In the genomic region with DNA sequence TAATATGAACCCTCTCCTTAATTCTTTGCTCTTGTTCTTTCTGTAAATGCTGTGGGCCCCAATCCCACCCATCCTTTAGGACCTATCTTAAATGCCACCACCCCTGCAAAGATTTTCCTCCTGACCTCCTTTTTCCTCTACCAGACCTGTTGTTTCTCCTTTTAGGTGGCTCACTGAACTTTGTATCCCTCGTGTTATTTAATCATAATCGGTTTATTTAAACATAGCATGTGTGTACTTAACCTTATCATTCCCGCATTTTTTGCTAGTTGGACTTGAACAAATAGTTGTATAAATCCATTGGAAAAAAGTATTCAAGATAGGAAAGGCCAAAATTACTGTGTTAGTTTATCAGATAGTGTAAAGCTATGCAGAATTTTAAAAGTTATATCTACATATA, we compare ENCODE assay signal across 8 cellular contexts. TPM values are rescaled to one million over a fixed set of nuclear protein-coding genes. Genes with fewer than 3 reads are reported as not detected.
DNase-seq lines count a peak whose midpoint lies in the region; ATAC-seq, FAIRE-seq and TF ChIP-seq lines count a peak whose summit lies in the region.

No MANE protein-coding gene starts in this region.

- BruUV-seq in K562 (replicated peaks; lab: Mats Ljungman, UMichigan) = no TSS peak

- H3K27me3 ChIP-seq in K562 (ENCODE audit: control insufficient read depth in 2 of 2, insufficient read depth in 2 of 2, low read length in 2 of 2) (no peaks in the 10 kb centered on the region), transverse colon (no peaks in the 10 kb centered on the region)

- peak overlapping the region; percentile 71 for H3K4me3 Mint-ChIP-seq in activated naive CD4-positive, alpha-beta T cell treated with anti-CD3 and anti-CD28 coated beads for 36 hours
- peak overlapping the region; percentile 72 for H3K4me3 Mint-ChIP-seq in mesothelial cell of epicardium

- in situ Hi-C loops in K562 (cut with MboI) (no loop called here), transverse colon (cut with MboI; ENCODE audit: low pct_ligation_motif_present in 1 of 4, low pct_unique_long_range_greater_than_20kb in 1 of 4, low sequenced_read_pairs in 3 of 4) (no loop called here)

- no peaks in the 10 kb centered on the region for H3K27me3 Mint-ChIP-seq in activated naive CD4-positive, alpha-beta T cell treated with anti-CD3 and anti-CD28 coated beads for 36 hours (ENCODE audit: low read depth)
- no peaks in the 10 kb centered on the region for H3K27me3 Mint-ChIP-seq in mesothelial cell of epicardium (ENCODE audit: low read depth)

- POLR2A ChIA-PET in K562 (lab: Yijun Ruan, JAX) = interaction anchor here (0.6 to 2.2 kb wide), 3 partner anchors 20 to 360 kb away, joined by 3 to 16 read pairs (median 9); no protein-coding TSS in a partner anchor

- H3K27ac ChIP-seq in K562 (ENCODE audit: extremely low read depth, low read depth, low read length) (peak overlapping the region; percentile 74; the same call in 1 of the 3 replicates), transverse colon (peak overlapping the region; percentile 96 to 100 (median 99))

- 67% methylated on average over 3 of the region's 3 CpGs for WGBS in K562 (ENCODE audit: insufficient coverage, low coverage, missing lambda C conversion rate)
- 29 to 36% methylated on average over 3 of the region's 3 CpGs for WGBS in transverse colon (ENCODE audit: low coverage in 1 of 2), 2 donors

- H4K20me1 ChIP-seq in K562 (replicated peaks; ENCODE audit: control insufficient read depth, insufficient read depth, low read length) = peaks cover 6% of the 10 kb centered on the region; the same call in 1 of the 2 replicates

- no peaks in the 10 kb centered on the region for H3K9me3 ChIP-seq in K562 (replicated peaks; ENCODE audit: control insufficient read depth, insufficient read depth, low read depth, low read length)
- H3K9me3 ChIP-seq in transverse colon = no peaks in the 10 kb centered on the region

- peak overlapping the region; percentile 80 for H3K27ac Mint-ChIP-seq in activated naive CD4-positive, alpha-beta T cell treated with anti-CD3 and anti-CD28 coated beads for 36 hours
- H3K27ac Mint-ChIP-seq in mesothelial cell of epicardium = peak overlapping the region; percentile 98

- 0 out of 2 replicates have a peak overlapping the region, but pooled peaks have one; percentile 69 for H3K4me2 ChIP-seq in K562 (ENCODE audit: insufficient read depth, low read length)

- TF ChIP-seq CTCF in K562 (IDR thresholded peaks at IDR 0.05 in 2 of 3, conservative IDR thresholded peaks at IDR 0.05 in 1 of 3; ENCODE audit: insufficient read depth in 2 of 3, low read depth in 1 of 3, low read length in 3 of 3) (no peak), mesothelial cell of epicardium (IDR thresholded peaks at IDR 0.05; ENCODE audit: unreplicated experiment) (no peak), transverse colon (IDR thresholded peaks at IDR 0.05) (no peak)

- H3K9me3 Mint-ChIP-seq in activated naive CD4-positive, alpha-beta T cell treated with anti-CD3 and anti-CD28 coated beads for 36 hours = no peaks in the 10 kb centered on the region
- no peaks in the 10 kb centered on the region for H3K9me3 Mint-ChIP-seq in mesothelial cell of epicardium

- TF ChIP-seq RAD21 in K562 (CRISPR knock-in tag; conservative IDR thresholded peaks at IDR 0.05 in 1 of 2, IDR thresholded peaks at IDR 0.05 in 1 of 2) = no peak

- intact Hi-C loops in activated naive CD4-positive, alpha-beta T cell treated with anti-CD3 and anti-CD28 coated beads for 36 hours (cut with micrococcal nuclease) = no loop called here
- intact Hi-C loops in K562 (cut with micrococcal nuclease) = no loop called here
- intact Hi-C loops in transverse colon (cut with DNase I; ENCODE audit: low total_unique reads) = no loop called here

- H2AFZ ChIP-seq in K562 (ENCODE audit: low read depth, low read length) = peak overlapping the region; percentile 90

- peaks cover 17% of the 10 kb centered on the region for H3K36me3 ChIP-seq in K562 (ENCODE audit: control insufficient read depth, insufficient read depth, low read length)
- H3K36me3 ChIP-seq in transverse colon = peaks cover 0 to 12% (median 4%) of the 10 kb centered on the region in 4 donors

- no peak for TF ChIP-seq POLR2A in K562 (conservative IDR thresholded peaks at IDR 0.05)
- no peak for TF ChIP-seq POLR2A in transverse colon (IDR thresholded peaks at IDR 0.05)
- no peak for TF ChIP-seq POLR2A in GM12892 (IDR thresholded peaks at IDR 0.05; ENCODE audit: low read depth, low read length)

- CTCF ChIA-PET in activated naive CD4-positive, alpha-beta T cell treated with anti-CD3 and anti-CD28 coated beads for 36 hours (lab: Charles Lee) = interaction anchor here (1.0 to 1.8 kb wide), 4 partner anchors 23 to 377 kb away, joined by 3 to 8 read pairs (median 5); no protein-coding TSS in a partner anchor
- CTCF ChIA-PET in K562 (lab: Yijun Ruan, JAX; ENCODE audit: low intra/inter-chr PET ratio) = no interaction called here

- H3K4me1 ChIP-seq in K562 (replicated peaks in 1 of 2; ENCODE audit: control insufficient read depth in 2 of 2, insufficient read depth in 2 of 2, low read length in 2 of 2) (peaks cover 8 to 10% of the 10 kb centered on the region in 2 experiments; a peak in 3 of 5 replicates), transverse colon (peaks cover 13 to 55% (median 29%) of the 10 kb centered on the region in 4 donors)

- DNase-seq in activated naive CD4-positive, alpha-beta T cell treated with anti-CD3 and anti-CD28 coated beads for 36 hours = no peak
- no peak for DNase-seq in activated naive CD4-positive, alpha-beta T cell (lab: John Stamatoyannopoulos, UW)
- no peak for DNase-seq in K562 (ENCODE audit: extremely low read depth in 1 of 4, low spot score in 3 of 4)
- DNase-seq in mesothelial cell of epicardium (ENCODE audit: low spot score in 2 of 2, unreplicated experiment in 2 of 2) = no peak
- DNase-seq in transverse colon = no peak
- DNase-seq in NCI-H2196 (lab: John Stamatoyannopoulos, UW; ENCODE audit: unreplicated experiment) = no peak
- no peak for DNase-seq in UCSD-AML1 (lab: John Stamatoyannopoulos, UW; ENCODE audit: unreplicated experiment)
- DNase-seq in GM12892 (ENCODE audit: insufficient read length) = no peak

- ATAC-seq in K562 = no peak

- peaks cover 30% of the 10 kb centered on the region for H3K4me1 Mint-ChIP-seq in activated naive CD4-positive, alpha-beta T cell treated with anti-CD3 and anti-CD28 coated beads for 36 hours (ENCODE audit: low read depth)
- peaks cover 35% of the 10 kb centered on the region for H3K4me1 Mint-ChIP-seq in mesothelial cell of epicardium

- FAIRE-seq in K562 (lab: Jason Lieb, UNC) (no peak), GM12892 (lab: Jason Lieb, UNC) (no peak)

- H3K9ac ChIP-seq in K562 (ENCODE audit: insufficient read depth in 1 of 2, low read depth in 2 of 2, low read length in 2 of 2) = peak overlapping the region in 1 of 2 experiments; percentile 73; a peak in 2 of 4 replicates

- no peaks in the 10 kb centered on the region for H3K9me1 ChIP-seq in K562 (ENCODE audit: control insufficient read depth, insufficient read depth, low read length)

- H3K79me2 ChIP-seq in K562 (ENCODE audit: control insufficient read depth, insufficient read depth, low read length) = peaks cover 25% of the 10 kb centered on the region

- TF ChIP-seq EP300 in K562 (IDR thresholded peaks at IDR 0.05; ENCODE audit: low read length) (no peak), transverse colon (IDR thresholded peaks at IDR 0.05; ENCODE audit: low read depth) (no peak)

- peaks cover 35% of the 10 kb centered on the region for H3K36me3 Mint-ChIP-seq in activated naive CD4-positive, alpha-beta T cell treated with anti-CD3 and anti-CD28 coated beads for 36 hours (ENCODE audit: low read depth)
- H3K36me3 Mint-ChIP-seq in mesothelial cell of epicardium = peaks cover 23% of the 10 kb centered on the region

- H3K4me3 ChIP-seq in K562 (no peak overlapping the region), transverse colon (peak overlapping the region in 3 of 4 donors; percentile 63 to 98 (median 91))

TF ChIP-seq in K562, 482 proteins besides CTCF, POLR2A, EP300 and RAD21 (continues in another document):
- TF ChIP-seq GATAD2B (IDR thresholded peaks at IDR 0.05; ENCODE audit: borderline replicate concordance) = no peak
- TF ChIP-seq KDM4B (IDR thresholded peaks at IDR 0.05; ENCODE audit: borderline replicate concordance in 2 of 2, low read depth in 1 of 2) = no peak
- no peak for TF ChIP-seq TFE3 (CRISPR knock-in tag; IDR thresholded peaks at IDR 0.05)

RNA-seq across cellular contexts. Expression of gene NFKBIZ, which starts 1.0 kb away (rescaled TPM):
- total RNA-seq in activated naive CD4-positive, alpha-beta T cell treated with anti-CD3 and anti-CD28 coated beads for 36 hours = 10 to 100 TPM; 79.3 to 85.0 TPM
- 29.4 and 39.8 TPM in 2 replicates for total RNA-seq in K562 (2011; cell fraction: chromatin; rRNA removed; ENCODE audit: low replicate concordance)
- total RNA-seq in K562 (2011; cell fraction: nucleolus; rRNA removed) = 14.0 and 18.4 TPM in 2 replicates
- total RNA-seq in K562 (2011; cell fraction: nucleoplasm; rRNA removed) = 16.1 and 21.3 TPM in 2 replicates
- total RNA-seq in K562 (2014; rRNA removed) = 4.7 and 5.7 TPM in 2 replicates
- 7.7 and 8.9 TPM in 2 replicates for total RNA-seq in K562 (2014; rRNA removed; fragmentation: Illumina TruSeq; extraction: Trizol)
- 7.1 TPM in 2 replicates for total RNA-seq in K562 (2015; rRNA removed; fragmentation: Illumina TruSeq; extraction: Trizol)
- 13.7 and 14.2 TPM in 2 replicates for total RNA-seq in K562 (2021)
- 6.4 and 6.7 TPM in 2 replicates for polyA plus RNA-seq in K562 (2011; rRNA removed)
- 1.8 and 2.5 TPM in 2 replicates for polyA plus RNA-seq in K562 (2011; cell fraction: cytosol; rRNA removed)
- 24.5 and 25.4 TPM in 2 replicates for polyA plus RNA-seq in K562 (2011; cell fraction: nucleus; rRNA removed)
- polyA plus RNA-seq in K562 (2012) = 2.3 and 5.2 TPM in 2 replicates
- polyA plus RNA-seq in K562 (2014; fragmentation: Illumina TruSeq; extraction: Trizol) = 2.7 and 3.6 TPM in 2 replicates
- polyA plus RNA-seq in K562 (2014; fragmentation: Nextera tagmentation; extraction: Ambion mirVana) = 1 to 10 TPM; 1.2 to 1.6 TPM
- polyA plus RNA-seq in K562 (2014; rRNA removed) = 4.1 and 4.9 TPM in 2 replicates
- polyA minus RNA-seq in K562 (2011; rRNA and poly(A)+ RNA removed) = 26.5 and 26.9 TPM in 2 replicates
- polyA minus RNA-seq in K562 (2011; cell fraction: cytosol; rRNA and poly(A)+ RNA removed) = 9.8 and 10.7 TPM in 2 replicates
- polyA minus RNA-seq in K562 (2011; cell fraction: nucleus; rRNA and poly(A)+ RNA removed) = 21.9 and 33.7 TPM in 2 replicates
- total RNA-seq in mesothelial cell of epicardium = 134 to 142 TPM (median 136 TPM) in 3 replicates
- 100 to 1,000 TPM in 3 of 4 donors, 10 to 100 TPM in 1; 92.4 to 333 (median 176) TPM for total RNA-seq in transverse colon
- polyA plus RNA-seq in GM12892 (2012; ENCODE audit: missing spikeins) = 27.7 TPM
